Comparison of ENCODE assay signal across 2 cellular contexts in genomic region chr6:32007086-32007485, GRCh38. TPM values are rescaled to one million over a fixed set of nuclear protein-coding genes. Genes with fewer than 3 reads are reported as not detected.
"Had no signal": no experiment of that assay in that cellular context is flagged by ENCODE, and none has a peak within 500 bp of the region (broad histone marks: within the 10 kb centered on the region; RNA-seq: fewer than 3 reads in every experiment).

No MANE protein-coding gene starts in this region.

RNA-seq across cellular contexts. Expression of gene CYP21A2, which starts 31.1 kb away (rescaled TPM):
- total RNA-seq: kidney epithelial cell, occipital lobe had no signal
